2 cellular contexts compared by ENCODE assay signal in genomic region chr6:332671-333070, GRCh38.
A peak's percentile ranks its signal among the peaks of the same experiment; 100 is the strongest.
TF ChIP-seq lines count a peak whose summit lies in the region.

No MANE protein-coding gene starts in this region.

TF ChIP-seq in IMR-90, 13 proteins besides CTCF, POLR2A, EP300 and RAD21 (continued from another document):
- TF ChIP-seq, protein P1, sequence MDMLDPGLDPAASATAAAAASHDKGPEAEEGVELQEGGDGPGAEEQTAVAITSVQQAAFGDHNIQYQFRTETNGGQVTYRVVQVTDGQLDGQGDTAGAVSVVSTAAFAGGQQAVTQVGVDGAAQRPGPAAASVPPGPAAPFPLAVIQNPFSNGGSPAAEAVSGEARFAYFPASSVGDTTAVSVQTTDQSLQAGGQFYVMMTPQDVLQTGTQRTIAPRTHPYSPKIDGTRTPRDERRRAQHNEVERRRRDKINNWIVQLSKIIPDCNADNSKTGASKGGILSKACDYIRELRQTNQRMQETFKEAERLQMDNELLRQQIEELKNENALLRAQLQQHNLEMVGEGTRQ (IDR thresholded peaks at IDR 0.05; ENCODE audit: low read depth, low read length), result no peak
- TF ChIP-seq MAZ (IDR thresholded peaks at IDR 0.05; ENCODE audit: borderline replicate concordance, low read depth, low read length) (no peak), ELK1 (IDR thresholded peaks at IDR 0.05; ENCODE audit: borderline replicate concordance, low read depth, low read length) (no peak), FOS (IDR thresholded peaks at IDR 0.05; ENCODE audit: low read depth, low read length) (peak; percentile 44; the same call in 1 of the 2 replicates), CEBPB (IDR thresholded peaks at IDR 0.05; ENCODE audit: low read depth, low read length) (peak; percentile 72; the same call in 1 of the 2 replicates)

TF ChIP-seq in WTC11, 78 proteins besides CTCF, POLR2A, EP300 and RAD21 (continued from another document):
- TF ChIP-seq ZNF532 (CRISPR knock-in tag; IDR thresholded peaks at IDR 0.05; ENCODE audit: borderline replicate concordance) (no peak), SP1 (CRISPR knock-in tag; conservative IDR thresholded peaks at IDR 0.05) (no peak), FOXJ3 (CRISPR knock-in tag; IDR thresholded peaks at IDR 0.05; ENCODE audit: borderline replicate concordance) (no peak), NFE2L1 (CRISPR knock-in tag; IDR thresholded peaks at IDR 0.05) (no peak), FOXP4 (CRISPR knock-in tag; IDR thresholded peaks at IDR 0.05) (no peak), ELF4 (CRISPR knock-in tag; IDR thresholded peaks at IDR 0.05; ENCODE audit: low read depth) (no peak), STAT6 (CRISPR knock-in tag; conservative IDR thresholded peaks at IDR 0.05; ENCODE audit: low read depth) (no peak), ZNF121 (CRISPR knock-in tag; IDR thresholded peaks at IDR 0.05) (no peak)
